ENCODE assay signal across 22 cellular contexts in genomic region chr9:121144482-121144881, GRCh38.
"Had no signal": no experiment of that assay in that cellular context is flagged by ENCODE, and none has a peak within 500 bp of the region (broad histone marks: within the 10 kb centered on the region; RNA-seq: fewer than 3 reads in every experiment).

No MANE protein-coding gene starts in this region.

- H3K27ac Mint-ChIP-seq: activated naive CD8-positive, alpha-beta T cell; mesothelial cell of epicardium had no signal

- H3K9me3 Mint-ChIP-seq: effector memory CD8-positive, alpha-beta T cell; mesothelial cell of epicardium; natural killer cell treated with Interleukin-12 subunit alpha and Interleukin-12 subunit beta and Interleukin-15 and Interleukin-18, amount 100 ng/mL, for 72 hours had no signal

- H3K9me3 ChIP-seq: gastroesophageal sphincter, right atrium auricular region, testis had no signal

- H3K27ac ChIP-seq: brain microvascular endothelial cell, gastroesophageal sphincter, right atrium auricular region, testis had no signal

- H3K27me3 Mint-ChIP-seq: activated naive CD8-positive, alpha-beta T cell; effector memory CD8-positive, alpha-beta T cell; natural killer cell treated with Interleukin-12 subunit alpha and Interleukin-12 subunit beta and Interleukin-15 and Interleukin-18, amount 100 ng/mL, for 72 hours had no signal

- H3K36me3 ChIP-seq: brain microvascular endothelial cell had no signal

- H3K27me3 ChIP-seq: brain microvascular endothelial cell, gastroesophageal sphincter, right atrium auricular region, testis had no signal

- ATAC-seq: effector memory CD8-positive, alpha-beta T cell; gastroesophageal sphincter; left cardiac atrium; natural killer cell treated with Interleukin-12 subunit alpha and Interleukin-12 subunit beta and Interleukin-15 and Interleukin-18, amount 100 ng/mL, for 72 hours had no signal

- H3K4me1 ChIP-seq: gastroesophageal sphincter, right atrium auricular region, testis had no signal

- DNase-seq: activated CD4-positive, alpha-beta T cell treated with anti-CD3 and anti-CD28 coated beads for 48 hours; activated CD4-positive, alpha-beta T cell treated with anti-CD3 and anti-CD28 coated beads, Interleukin-2, amount 50 U/mL, for 48 hours; activated CD8-positive, alpha-beta memory T cell treated with anti-CD3 and anti-CD28 coated beads for 24 hours; activated gamma-delta T cell; amniotic stem cell; brain microvascular endothelial cell; cortex of kidney; effector memory CD8-positive, alpha-beta T cell; hippocampal formation; left cardiac atrium; mammary epithelial cell; stimulated activated CD4-positive, alpha-beta T cell treated with anti-CD3 and anti-CD28 coated beads, Interleukin-15, amount 100 ng/mL, for 24 hours; stimulated activated CD4-positive, alpha-beta T cell treated with anti-CD3 and anti-CD28 coated beads, Interleukin-2, amount 100 ng/mL, for 24 hours; stimulated activated naive CD4-positive, alpha-beta T cell treated with Interleukin-2 at 50 U/mL for 16 hours; T-helper 1 cell; testis; trophoblast cell had no signal

- H3K4me3 ChIP-seq: gastroesophageal sphincter, right atrium auricular region, testis had no signal

- H3K4me3 Mint-ChIP-seq: activated naive CD8-positive, alpha-beta T cell; effector memory CD8-positive, alpha-beta T cell; mesothelial cell of epicardium; natural killer cell treated with Interleukin-12 subunit alpha and Interleukin-12 subunit beta and Interleukin-15 and Interleukin-18, amount 100 ng/mL, for 72 hours had no signal
